ENCODE assay signal across 8 cellular contexts in the genomic region with DNA sequence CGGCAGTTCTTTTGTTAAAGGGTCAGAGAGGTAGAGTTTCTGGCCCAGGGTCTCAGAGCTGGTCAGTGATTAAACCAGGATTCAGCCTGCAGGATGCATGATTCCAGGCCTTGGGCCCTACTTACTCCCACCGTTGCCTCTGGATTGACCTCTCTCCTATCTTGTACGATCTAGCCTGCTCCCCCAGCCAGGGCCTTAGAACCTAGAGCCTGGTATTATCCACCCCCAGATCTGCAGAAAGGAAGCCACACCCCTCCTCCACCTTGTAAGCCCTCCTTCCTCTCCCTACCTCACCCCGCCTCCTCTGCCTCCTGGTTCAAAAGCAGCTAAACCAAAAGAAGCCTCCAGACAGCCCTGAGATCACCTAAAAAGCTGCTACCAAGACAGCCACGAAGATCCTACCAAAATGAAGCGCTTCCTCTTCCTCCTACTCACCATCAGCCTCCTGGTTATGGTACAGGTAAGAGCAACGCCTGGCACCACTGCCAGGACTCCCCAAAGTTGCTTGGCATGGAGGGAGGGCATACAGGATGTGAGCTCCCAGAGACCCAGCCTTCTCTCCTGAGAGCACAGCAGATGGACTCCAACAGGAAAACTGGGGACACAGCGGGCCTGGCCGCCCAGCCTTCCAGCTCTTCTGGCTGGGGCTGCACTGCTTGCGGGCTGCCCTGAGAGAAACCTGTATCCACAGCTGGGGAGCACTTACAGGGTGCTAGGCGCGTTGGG. TPM values are rescaled to one million over a fixed set of nuclear protein-coding genes. Genes with fewer than 3 reads are reported as not detected.
DNase-seq lines count a peak whose midpoint lies in the region; ATAC-seq and TF ChIP-seq lines count a peak whose summit lies in the region.

A gene with protein sequence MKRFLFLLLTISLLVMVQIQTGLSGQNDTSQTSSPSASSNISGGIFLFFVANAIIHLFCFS (plus strand): TSS at position 347 of the 726 bp plus-strand sequence. CDS start 60 bp downstream, at position 407.

- WGBS in hepatocyte (ENCODE audit: low lambda C conversion rate, missing lambda C conversion rate), result 70% methylated on average over 12 of the region's 12 CpGs

- H3K27me3 ChIP-seq in NT2/D1 (ENCODE audit: insufficient read depth, insufficient read length), result no peaks in the 10 kb centered on the region
- H3K27me3 ChIP-seq in neural progenitor cell, result no peaks in the 10 kb centered on the region
- no peaks in the 10 kb centered on the region for H3K27me3 ChIP-seq in hepatocyte

- peaks cover 23% of the 10 kb centered on the region for H3F3A ChIP-seq in neural progenitor cell (ENCODE audit: low read depth)

- ATAC-seq in GM19395 (IDR thresholded peaks at IDR 0.05; ENCODE audit: unreplicated experiment) (peak; percentile 51), HG03571 (IDR thresholded peaks at IDR 0.05; ENCODE audit: unreplicated experiment) (no peak)

- peak within 1 kb of the TSS; percentile 0 for H3K4me3 ChIP-seq in NT2/D1 (ENCODE audit: insufficient read length, low read depth)
- no peak within 1 kb of the TSS for H3K4me3 ChIP-seq in neural progenitor cell
- H3K4me3 ChIP-seq in hepatocyte, result no peak within 1 kb of the TSS

- no peak for TF ChIP-seq CTCF in neural progenitor cell (IDR thresholded peaks at IDR 0.05)
- TF ChIP-seq CTCF in hepatocyte (IDR thresholded peaks at IDR 0.05; ENCODE audit: poor library complexity), result no peak

- H3K9ac ChIP-seq in NT2/D1 (ENCODE audit: insufficient read length, low read depth), result peak within 1 kb of the TSS; percentile 68
- no peak within 1 kb of the TSS for H3K9ac ChIP-seq in neural progenitor cell

- H2AFZ ChIP-seq in neural progenitor cell (replicated peaks) (peak within 1 kb of the TSS; percentile 36), hepatocyte (no peak within 1 kb of the TSS)

- H3K4me3 Mint-ChIP-seq in neural progenitor cell, result no peak within 1 kb of the TSS

- H3K79me2 ChIP-seq in neural progenitor cell (ENCODE audit: low read depth) (no peaks in the 10 kb centered on the region), hepatocyte (no peaks in the 10 kb centered on the region)

- H3K9me2 ChIP-seq in hepatocyte (replicated peaks; ENCODE audit: insufficient read depth), result no peaks in the 10 kb centered on the region

- H3K4me1 ChIP-seq in NT2/D1 (ENCODE audit: insufficient read depth, insufficient read length) (peaks cover 30% of the 10 kb centered on the region), neural progenitor cell (peaks cover 18% of the 10 kb centered on the region), hepatocyte (ENCODE audit: insufficient read depth) (no peaks in the 10 kb centered on the region)

- H3K27ac Mint-ChIP-seq in neural progenitor cell, result peak within 1 kb of the TSS; percentile 36

- peaks cover 30% of the 10 kb centered on the region for H3K4me1 Mint-ChIP-seq in neural progenitor cell

- peaks cover 11% of the 10 kb centered on the region for H3K27me3 Mint-ChIP-seq in neural progenitor cell (ENCODE audit: insufficient read depth, low read depth)

- H3K27ac ChIP-seq in neural progenitor cell (peak within 1 kb of the TSS; percentile 34), hepatocyte (no peak within 1 kb of the TSS)

- H3K4me2 ChIP-seq in neural progenitor cell (peak within 1 kb of the TSS; percentile 58), hepatocyte (no peak within 1 kb of the TSS)

- H3K9me3 Mint-ChIP-seq in neural progenitor cell, result no peaks in the 10 kb centered on the region

- H3K9me3 ChIP-seq in NT2/D1 (ENCODE audit: insufficient read depth, low read length) (no peaks in the 10 kb centered on the region), neural progenitor cell (ENCODE audit: low read depth) (no peaks in the 10 kb centered on the region), hepatocyte (ENCODE audit: low read depth) (no peaks in the 10 kb centered on the region)

- H3K36me3 Mint-ChIP-seq in neural progenitor cell, result no peaks in the 10 kb centered on the region

- no peaks in the 10 kb centered on the region for H4K20me1 ChIP-seq in neural progenitor cell (ENCODE audit: low read depth)
- no peaks in the 10 kb centered on the region for H4K20me1 ChIP-seq in hepatocyte (ENCODE audit: insufficient read depth, poor library complexity, severe bottlenecking)

- DNase-seq in NT2/D1 (ENCODE audit: low read depth, low spot score), result no peak
- DNase-seq in activated T-helper 9 cell treated with anti-CD3 and anti-CD28 coated beads, Interleukin-2, amount 50 U/mL, for 16 hours (ENCODE audit: low read depth), result peak; percentile 58
- DNase-seq in neural progenitor cell (ENCODE audit: low spot score), result peak; percentile 63
- DNase-seq in SHP77 (lab: John Stamatoyannopoulos, UW), result no peak
- DNase-seq in NCI-H446 (lab: John Stamatoyannopoulos, UW), result no peak
- DNase-seq in hepatocyte (ENCODE audit: low spot score), result no peak

- H3K36me3 ChIP-seq in NT2/D1 (ENCODE audit: insufficient read depth, insufficient read length, low read length) (peaks cover 12% of the 10 kb centered on the region), neural progenitor cell (no peaks in the 10 kb centered on the region), hepatocyte (replicated peaks; ENCODE audit: insufficient read depth, low read depth) (no peaks in the 10 kb centered on the region)

RNA-seq across cellular contexts. Expression of the gene that starts here (rescaled TPM):
- total RNA-seq in neural progenitor cell (ENCODE audit: low replicate concordance) (2.5 and 7.3 TPM in 2 replicates), hepatocyte (1.2 and 8.1 TPM in 2 replicates)
- polyA plus RNA-seq in hepatocyte, result 3.9 and 12.9 TPM in 2 replicates

Comparison
In these comparisons a context has a peak if more than half of its experiments do, and no peak if none do; other contexts are left out.
1. DNase-seq: peak in activated T-helper 9 cell treated with anti-CD3 and anti-CD28 coated beads, Interleukin-2, amount 50 U/mL, for 16 hours (single experiment) and neural progenitor cell (single experiment); none in NT2/D1 (single experiment), SHP77 (0 of 2), NCI-H446 (0 of 2) and hepatocyte (single experiment).